In genomic region chr1:151907363-151908139, GRCh38 we compare ENCODE assay signal across 15 cellular contexts. TPM values are rescaled to one million over a fixed set of nuclear protein-coding genes. Genes with fewer than 3 reads are reported as not detected.
DNase-seq lines count a peak whose midpoint lies in the region; ATAC-seq and TF ChIP-seq lines count a peak whose summit lies in the region.
"Had no signal": no experiment of that assay in that cellular context is flagged by ENCODE, and none has a peak within 500 bp of the region (broad histone marks: within the 10 kb centered on the region; RNA-seq: fewer than 3 reads in every experiment).

No MANE protein-coding gene starts in this region.

- POLR2A ChIA-PET in SK-N-SH (lab: Yijun Ruan, JAX) = no interaction called here

- 95% methylated on average over 9 of the region's 9 CpGs for WGBS in SK-N-SH (ENCODE audit: low lambda C conversion rate)

- H3K36me3 ChIP-seq in effector memory CD4-positive, alpha-beta T cell (ENCODE audit: control insufficient read depth, insufficient read depth, low read length) = no peaks in the 10 kb centered on the region
- no peaks in the 10 kb centered on the region for H3K36me3 ChIP-seq in SK-N-SH (replicated peaks in 1 of 2; ENCODE audit: control insufficient read depth in 1 of 2, insufficient read depth in 2 of 2, low read length in 1 of 2)
- H3K36me3 ChIP-seq: transverse colon had no signal

- H3K4me3 ChIP-seq in effector memory CD4-positive, alpha-beta T cell (ENCODE audit: insufficient read depth, low read depth, low read length, poor library complexity, severe bottlenecking) = no peak overlapping the region
- no peak overlapping the region for H3K4me3 ChIP-seq in SK-N-SH (ENCODE audit: low read depth in 2 of 2, low read length in 1 of 2)
- H3K4me3 ChIP-seq: sigmoid colon, SJSA1, transverse colon had no signal

- H4K20me1 ChIP-seq in SK-N-SH (ENCODE audit: insufficient read depth) = no peaks in the 10 kb centered on the region

- no peaks in the 10 kb centered on the region for H3K27me3 ChIP-seq in effector memory CD4-positive, alpha-beta T cell (replicated peaks; ENCODE audit: control insufficient read depth, insufficient read depth, low read length, poor library complexity, severe bottlenecking)
- H3K27me3 ChIP-seq in SK-N-SH (ENCODE audit: insufficient read depth) = no peaks in the 10 kb centered on the region
- H3K27me3 ChIP-seq: sigmoid colon, SJSA1, transverse colon had no signal

- no peaks in the 10 kb centered on the region; the same call in 1 of the 2 replicates for H3K79me2 ChIP-seq in SK-N-SH (ENCODE audit: insufficient read depth)

- CTCF ChIA-PET in activated naive CD4-positive, alpha-beta T cell treated with anti-CD3 and anti-CD28 coated beads, Interleukin-2, amount 10 ng/mL, durations not matched to agents 7 days and 5 days (lab: Charles Lee) = interaction anchor here (1.1 to 3.4 kb wide), 7 partner anchors 8 to 92 kb away, joined by 3 to 14 read pairs (median 3); no protein-coding TSS in a partner anchor
- CTCF ChIA-PET in SK-N-SH (lab: Yijun Ruan, JAX) = interaction anchor here (1.9 kb wide), 1 partner anchor 19 kb away, joined by 6 read pairs; no protein-coding TSS in a partner anchor

- TF ChIP-seq CTCF in SK-N-SH (IDR thresholded peaks at IDR 0.05) = no peak

- H3F3A ChIP-seq in SK-N-SH (replicated peaks; ENCODE audit: insufficient read depth) = no peaks in the 10 kb centered on the region

- H2AFZ ChIP-seq in SK-N-SH (ENCODE audit: low read depth) = no peak overlapping the region

- H3K27me3 Mint-ChIP-seq in activated naive CD4-positive, alpha-beta T cell treated with anti-CD3 and anti-CD28 coated beads, Interleukin-2, amount 10 ng/mL, durations not matched to agents 7 days and 5 days = peaks cover 4% of the 10 kb centered on the region
- no peaks in the 10 kb centered on the region for H3K27me3 Mint-ChIP-seq in stimulated activated naive B cell treated with anti-CD40 and anti-IgM and Interleukin-4, amounts not matched to agents 10 μg/mL and 1 μg/mL and 100 μg/mL, for 72 hours

- no peak overlapping the region for H3K9ac ChIP-seq in SK-N-SH

- no peak for TF ChIP-seq RAD21 in SK-N-SH (IDR thresholded peaks at IDR 0.05; ENCODE audit: low read length)

- peak; percentile 29 for DNase-seq in activated naive CD4-positive, alpha-beta T cell treated with anti-CD3 and anti-CD28 coated beads, Interleukin-2, amount 10 ng/mL, durations not matched to agents 7 days and 5 days
- no peak for DNase-seq in activated naive CD4-positive, alpha-beta T cell treated with Interleukin-2 at 50 U/mL for 16 hours
- DNase-seq in OCI-M1 (lab: John Stamatoyannopoulos, UW) = peak; percentile 52
- DNase-seq in effector memory CD4-positive, alpha-beta T cell = no peak
- DNase-seq in stimulated activated naive B cell treated with anti-CD40 and anti-IgM and Interleukin-4, amounts not matched to agents 10 μg/mL and 1 μg/mL and 100 μg/mL, for 72 hours = no peak
- DNase-seq in NCI-H748 (lab: John Stamatoyannopoulos, UW; ENCODE audit: unreplicated experiment) = no peak
- DNase-seq in NCI-H2081 treated with DMSO at 0.1 percent for 48 hours (lab: John Stamatoyannopoulos, UW) = no peak
- no peak for DNase-seq in SK-N-SH
- DNase-seq: HCEC 1CT, NCI-H446, sigmoid colon, transverse colon had no signal

- H3K9me3 ChIP-seq in effector memory CD4-positive, alpha-beta T cell (ENCODE audit: control insufficient read depth, low read length) = no peaks in the 10 kb centered on the region
- H3K9me3 ChIP-seq in SK-N-SH = no peaks in the 10 kb centered on the region; the same call in 1 of the 2 replicates
- H3K9me3 ChIP-seq: sigmoid colon had no signal

- TF ChIP-seq EP300 in SK-N-SH (IDR thresholded peaks at IDR 0.05; ENCODE audit: borderline replicate concordance in 1 of 2, low read depth in 1 of 2, low read length in 1 of 2) = no peak

- H3K9me3 Mint-ChIP-seq in activated naive CD4-positive, alpha-beta T cell treated with anti-CD3 and anti-CD28 coated beads, Interleukin-2, amount 10 ng/mL, durations not matched to agents 7 days and 5 days = peaks cover 29% of the 10 kb centered on the region
- peaks cover 0 to 10% of the 10 kb centered on the region in 2 donors for H3K9me3 Mint-ChIP-seq in stimulated activated naive B cell treated with anti-CD40 and anti-IgM and Interleukin-4, amounts not matched to agents 10 μg/mL and 1 μg/mL and 100 μg/mL, for 72 hours

- H3K27ac ChIP-seq in effector memory CD4-positive, alpha-beta T cell (ENCODE audit: insufficient read depth, low read length, poor library complexity, severe bottlenecking) = peak overlapping the region; percentile 13
- H3K27ac ChIP-seq in SK-N-SH (ENCODE audit: low read depth in 2 of 2, low read length in 1 of 2) = no peak overlapping the region
- H3K27ac ChIP-seq: epithelial cell of prostate, SJSA1 had no signal

- peak overlapping the region; percentile 82 for H3K27ac Mint-ChIP-seq in activated naive CD4-positive, alpha-beta T cell treated with anti-CD3 and anti-CD28 coated beads, Interleukin-2, amount 10 ng/mL, durations not matched to agents 7 days and 5 days
- H3K27ac Mint-ChIP-seq in stimulated activated naive B cell treated with anti-CD40 and anti-IgM and Interleukin-4, amounts not matched to agents 10 μg/mL and 1 μg/mL and 100 μg/mL, for 72 hours = peak overlapping the region; percentile 20

- H3K9me2 ChIP-seq in SK-N-SH = no peaks in the 10 kb centered on the region

- peaks cover 48% of the 10 kb centered on the region for H3K36me3 Mint-ChIP-seq in activated naive CD4-positive, alpha-beta T cell treated with anti-CD3 and anti-CD28 coated beads, Interleukin-2, amount 10 ng/mL, durations not matched to agents 7 days and 5 days
- peaks cover 38 to 49% of the 10 kb centered on the region in 2 donors for H3K36me3 Mint-ChIP-seq in stimulated activated naive B cell treated with anti-CD40 and anti-IgM and Interleukin-4, amounts not matched to agents 10 μg/mL and 1 μg/mL and 100 μg/mL, for 72 hours

- H3K4me3 Mint-ChIP-seq in activated naive CD4-positive, alpha-beta T cell treated with anti-CD3 and anti-CD28 coated beads, Interleukin-2, amount 10 ng/mL, durations not matched to agents 7 days and 5 days = peak overlapping the region; percentile 82
- no peak overlapping the region for H3K4me3 Mint-ChIP-seq in stimulated activated naive B cell treated with anti-CD40 and anti-IgM and Interleukin-4, amounts not matched to agents 10 μg/mL and 1 μg/mL and 100 μg/mL, for 72 hours

- peaks cover 32% of the 10 kb centered on the region for H3K4me1 ChIP-seq in effector memory CD4-positive, alpha-beta T cell (ENCODE audit: control insufficient read depth, insufficient read depth, low read length, poor library complexity, severe bottlenecking)
- H3K4me1 ChIP-seq in SK-N-SH (ENCODE audit: control insufficient read depth in 1 of 2, insufficient read depth in 2 of 2, low read depth in 1 of 2, low read length in 1 of 2) = peaks cover 0 to 7% of the 10 kb centered on the region in 2 experiments; a peak in 2 of 4 replicates
- H3K4me1 ChIP-seq: SJSA1 had no signal

- ATAC-seq in stimulated activated naive B cell treated with anti-CD40 and anti-IgM and Interleukin-4, amounts not matched to agents 10 μg/mL and 1 μg/mL and 100 μg/mL, for 72 hours (replicated peaks) = no peak

- peaks cover 56% of the 10 kb centered on the region for H3K4me1 Mint-ChIP-seq in activated naive CD4-positive, alpha-beta T cell treated with anti-CD3 and anti-CD28 coated beads, Interleukin-2, amount 10 ng/mL, durations not matched to agents 7 days and 5 days
- H3K4me1 Mint-ChIP-seq in stimulated activated naive B cell treated with anti-CD40 and anti-IgM and Interleukin-4, amounts not matched to agents 10 μg/mL and 1 μg/mL and 100 μg/mL, for 72 hours = peaks cover 5 to 14% of the 10 kb centered on the region in 2 donors

- H3K4me2 ChIP-seq in SK-N-SH = no peak overlapping the region

TF ChIP-seq in SK-N-SH, 30 proteins besides CTCF, POLR2A, EP300 and RAD21 (continues in another document):
- TF ChIP-seq RXRA (IDR thresholded peaks at IDR 0.05; ENCODE audit: borderline replicate concordance, low read depth) = no peak
- TF ChIP-seq IRF3 (IDR thresholded peaks at IDR 0.05; ENCODE audit: low read depth, low read length) = no peak
- TF ChIP-seq SMC3 (IDR thresholded peaks at IDR 0.05; ENCODE audit: low read depth, low read length) = no peak
- TF ChIP-seq FOXJ3 (CRISPR knock-in tag; IDR thresholded peaks at IDR 0.05) = no peak
- no peak for TF ChIP-seq TAF1 (IDR thresholded peaks at IDR 0.05; ENCODE audit: borderline replicate concordance, low read depth, low read length)
- TF ChIP-seq RFX5 (IDR thresholded peaks at IDR 0.05; ENCODE audit: low read length) = no peak
- no peak for TF ChIP-seq MAX (IDR thresholded peaks at IDR 0.05; ENCODE audit: low read depth)

RNA-seq across cellular contexts. Expression of gene THEM4, which starts 1.8 kb away (rescaled TPM):
- 10.1 and 14.1 TPM in 2 replicates for polyA plus RNA-seq in SK-N-SH (2012; rRNA removed)
- 13.2 and 14.4 TPM in 2 replicates for polyA plus RNA-seq in SK-N-SH (2012; cell fraction: cytosol; rRNA removed)
- 9.5 and 16.7 TPM in 2 replicates for polyA plus RNA-seq in SK-N-SH (2012; cell fraction: nucleus; rRNA removed)

RNA-seq across cellular contexts. Expression of gene THEM5, which starts 54.0 kb away (rescaled TPM):
- polyA plus RNA-seq in SK-N-SH (2012; rRNA removed) = not detected in 2 replicates
- polyA plus RNA-seq in SK-N-SH (2012; cell fraction: cytosol; rRNA removed) = not detected in 2 replicates
- polyA plus RNA-seq in SK-N-SH (2012; cell fraction: nucleus; rRNA removed) = not detected in 2 replicates
- polyA plus RNA-seq: BJ, sigmoid colon had no signal

Comparison
In these comparisons a context has a peak if more than half of its experiments do, and no peak if none do; other contexts are left out.
1. DNase-seq: peak in activated naive CD4-positive, alpha-beta T cell treated with anti-CD3 and anti-CD28 coated beads, Interleukin-2, amount 10 ng/mL, durations not matched to agents 7 days and 5 days (single experiment) and OCI-M1 (single experiment); none in activated naive CD4-positive, alpha-beta T cell treated with Interleukin-2 at 50 U/mL for 16 hours (single experiment), effector memory CD4-positive, alpha-beta T cell (0 of 3), stimulated activated naive B cell treated with anti-CD40 and anti-IgM and Interleukin-4, amounts not matched to agents 10 μg/mL and 1 μg/mL and 100 μg/mL, for 72 hours (single experiment), NCI-H748 (single experiment), NCI-H2081 treated with DMSO at 0.1 percent for 48 hours (single experiment) and SK-N-SH (single experiment).